Comparison of ENCODE assay signal across 30 cellular contexts in the genomic region with DNA sequence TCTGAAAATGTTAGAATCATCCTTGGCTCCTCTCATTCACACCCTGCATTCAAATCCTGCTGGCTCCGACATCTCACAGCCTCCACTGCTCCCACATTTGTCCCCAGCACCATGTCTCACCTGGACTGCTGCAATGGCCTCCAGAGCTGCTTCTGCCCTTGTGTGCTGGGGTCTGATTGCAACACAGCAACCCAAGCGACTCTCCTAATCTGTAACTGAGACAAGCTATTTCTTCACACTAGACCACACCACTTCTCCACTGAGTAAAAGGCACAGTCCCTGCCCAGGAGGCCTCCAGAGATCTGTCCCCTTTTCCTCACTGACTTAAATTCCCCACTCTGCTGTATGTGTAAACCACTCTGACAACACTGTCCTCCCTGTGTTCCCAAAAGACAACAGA.
"Had no signal": no experiment of that assay in that cellular context is flagged by ENCODE, and none has a peak within 500 bp of the region (broad histone marks: within the 10 kb centered on the region; RNA-seq: fewer than 3 reads in every experiment).

No MANE protein-coding gene starts in this region.

- ATAC-seq: activated CD8-positive, alpha-beta memory T cell treated with anti-CD3 and anti-CD28 coated beads, Interleukin-2, amount 10 ng/mL, durations not matched to agents 7 days and 5 days; body of pancreas; T-cell had no signal

- H3K36me3 ChIP-seq: ascending aorta, MG63, Peyer's patch, SJSA1 had no signal

- H3K4me1 ChIP-seq: ascending aorta, body of pancreas, Peyer's patch had no signal

- H3K27ac ChIP-seq: ascending aorta, body of pancreas, Peyer's patch, RWPE1, SJSA1 had no signal

- H3K9me3 ChIP-seq: ascending aorta, body of pancreas, Peyer's patch had no signal

- H3K27me3 ChIP-seq: ascending aorta, body of pancreas, MG63, Peyer's patch, SJSA1 had no signal

- H3K4me3 ChIP-seq: ascending aorta, body of pancreas, MG63, Peyer's patch, SJSA1 had no signal

- DNase-seq: activated B cell treated with CpG ODN at 0.5 μM for 24 hours; activated CD4-positive, alpha-beta T cell treated with anti-CD3 and anti-CD28 coated beads for 1 hour; activated CD4-positive, alpha-beta T cell treated with anti-CD3 and anti-CD28 coated beads, Interleukin-2, amount 10 ng/mL, durations not matched to agents 24 days and 14 days; activated CD4-positive, alpha-beta T cell treated with anti-CD3 and anti-CD28 coated beads, Interleukin-2, amount 50 U/mL, for 48 hours; activated CD8-positive, alpha-beta memory T cell treated with anti-CD3 and anti-CD28 coated beads, Interleukin-2, amount 10 ng/mL, durations not matched to agents 7 days and 5 days; activated effector memory CD4-positive, alpha-beta T cell treated with Interleukin-2 at 50 U/mL for 16 hours; activated naive CD4-positive, alpha-beta T cell; activated T-cell treated with anti-CD3 and anti-CD28 coated beads, Interleukin-2, amount 50 U/mL, for 24 hours; body of pancreas; central memory CD4-positive, alpha-beta T cell; MG63; NCI-H1105 treated with DMSO at 0.1 percent for 48 hours; NCI-H1436 treated with DMSO at 0.1 percent for 48 hours; NCI-H187; NCI-H2171; NCI-H226; NCI-H510A; NCI-H526 treated with DMSO at 0.1 percent for 48 hours; NCI-H82; OCI-M1; Peyer's patch; Right ventricle myocardium superior; T-cell; T-helper 2 cell; T1000 had no signal

- FAIRE-seq: bronchial epithelial cell, TTC549 had no signal
